In the genomic region with DNA sequence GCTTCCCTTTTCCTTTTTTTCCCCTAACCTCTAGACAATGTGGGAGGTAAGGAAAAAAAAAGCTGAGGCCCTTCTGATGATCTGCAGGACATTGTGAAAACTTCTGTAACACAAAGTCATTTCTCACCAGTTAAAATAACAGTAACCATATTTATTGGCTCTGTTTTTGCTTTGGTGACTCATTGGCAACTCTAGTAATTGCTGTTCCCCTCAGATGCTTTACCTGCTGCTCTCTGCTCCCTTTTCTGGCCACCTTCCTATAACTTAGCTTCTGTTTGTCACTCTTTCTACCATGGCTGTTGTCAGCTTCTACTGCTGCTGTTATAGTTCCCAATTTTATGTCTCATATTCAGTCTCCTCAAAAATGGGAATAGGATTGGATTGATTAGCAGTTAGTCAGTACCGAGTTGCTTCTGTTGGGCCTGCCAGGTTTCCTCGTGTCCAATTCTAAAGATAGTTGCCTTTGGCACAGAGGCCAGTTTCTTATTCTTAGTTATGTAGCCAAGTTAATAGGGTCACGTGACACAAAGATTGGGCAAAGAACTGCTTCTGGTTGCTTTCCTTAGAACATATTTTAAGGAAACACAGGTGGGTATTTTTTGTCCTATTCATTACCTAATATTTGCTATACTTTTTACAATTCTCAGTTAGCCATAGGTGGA, we compare ENCODE assay signal across 15 cellular contexts. TPM values are rescaled to one million over a fixed set of nuclear protein-coding genes. Genes with fewer than 3 reads are reported as not detected.
DNase-seq lines count a peak whose midpoint lies in the region; ATAC-seq and TF ChIP-seq lines count a peak whose summit lies in the region.
"Had no signal": no experiment of that assay in that cellular context is flagged by ENCODE, and none has a peak within 500 bp of the region (broad histone marks: within the 10 kb centered on the region; RNA-seq: fewer than 3 reads in every experiment).

No MANE protein-coding gene starts in this region.

- TF ChIP-seq CTCF in left lung (IDR thresholded peaks at IDR 0.05) = no peak

- no peak overlapping the region for H3K4me3 ChIP-seq in left lung
- H3K4me3 ChIP-seq: BLaER1, dorsolateral prefrontal cortex had no signal

- H3K27ac ChIP-seq in epithelial cell of prostate (peak overlapping the region; percentile 19), left lung (no peak overlapping the region)
- H3K27ac ChIP-seq: BLaER1, dorsolateral prefrontal cortex, parathyroid adenoma had no signal

- no peaks in the 10 kb centered on the region for H3K4me1 ChIP-seq in left lung
- H3K4me1 ChIP-seq: BLaER1 had no signal

- no peaks in the 10 kb centered on the region for H3K9me3 ChIP-seq in left lung
- H3K9me3 ChIP-seq: BLaER1 had no signal

- H3K36me3 ChIP-seq in left lung = no peaks in the 10 kb centered on the region
- H3K36me3 ChIP-seq: BLaER1 had no signal

- DNase-seq in Ammon's horn (ENCODE audit: low spot score) (peak; percentile 18), LHCN-M2 (ENCODE audit: low read depth) (peak; percentile 25), epithelial cell of prostate (ENCODE audit: low read depth, low spot score) (no peak), midbrain (lab: John Stamatoyannopoulos, UW) (peak; percentile 12), RPMI8226 (no peak), dedifferentiated amniotic fluid mesenchymal stem cell (ENCODE audit: extremely low spot score) (no peak), left lung (no peak)
- DNase-seq: dorsolateral prefrontal cortex; KBM-7; mesendoderm; stimulated activated CD4-positive, alpha-beta T cell treated with anti-CD3 and anti-CD28 coated beads, Interleukin-4, amount 100 ng/mL, for 24 hours; stimulated activated naive CD4-positive, alpha-beta T cell treated with Interleukin-2 at 50 U/mL for 16 hours had no signal

- ATAC-seq in left lung = no peak
- no peak for ATAC-seq in HG03520 (IDR thresholded peaks at IDR 0.05; ENCODE audit: unreplicated experiment)

- H3K27me3 ChIP-seq in left lung = no peaks in the 10 kb centered on the region
- H3K27me3 ChIP-seq: BLaER1, dorsolateral prefrontal cortex had no signal

- intact Hi-C loops in left lung (cut with DNase I) = no loop called here

RNA-seq across cellular contexts. Expression of gene SCAMP1, which starts 16.8 kb away (rescaled TPM):
- total RNA-seq in LHCN-M2 (2014; rRNA removed) (50.7 and 53.8 TPM in 2 replicates), left lung (10 to 100 TPM; 31.9 to 34.6 TPM)
- 13.9 TPM for polyA plus RNA-seq in LHCN-M2 (2012)

Comparison
In these comparisons a context has a peak if more than half of its experiments do, and no peak if none do; other contexts are left out.
1. DNase-seq: peak in Ammon's horn (single experiment), LHCN-M2 (single experiment) and midbrain (single experiment); none in epithelial cell of prostate (single experiment), RPMI8226 (single experiment), dedifferentiated amniotic fluid mesenchymal stem cell (single experiment) and left lung (0 of 2).